Comparison of ENCODE assay signal across 17 cellular contexts in genomic region chr2:154836622-154837021, GRCh38.
DNase-seq lines count a peak whose midpoint lies in the region; ATAC-seq and TF ChIP-seq lines count a peak whose summit lies in the region.
"Had no signal": no experiment of that assay in that cellular context is flagged by ENCODE, and none has a peak within 500 bp of the region (broad histone marks: within the 10 kb centered on the region; RNA-seq: fewer than 3 reads in every experiment).

No MANE protein-coding gene starts in this region.

- ATAC-seq in omental fat pad (ENCODE audit: low FRiP score) = no peak
- ATAC-seq in activated CD8-positive, alpha-beta memory T cell treated with anti-CD3 and anti-CD28 coated beads, Interleukin-2, amount 10 ng/mL, durations not matched to agents 7 days and 5 days = no peak
- ATAC-seq: CD8-positive, alpha-beta T cell had no signal

- peaks cover 5% of the 10 kb centered on the region for H3K9me3 Mint-ChIP-seq in activated CD8-positive, alpha-beta memory T cell treated with anti-CD3 and anti-CD28 coated beads, Interleukin-2, amount 10 ng/mL, durations not matched to agents 7 days and 5 days (ENCODE audit: low read depth)

- H3K9me3 ChIP-seq in endocrine pancreas (ENCODE audit: control insufficient read depth, low read length) = no peaks in the 10 kb centered on the region
- H3K9me3 ChIP-seq: BE2C, MG63 had no signal

- H3K27me3 ChIP-seq in endocrine pancreas (ENCODE audit: control insufficient read depth, insufficient read depth, low read length) = no peaks in the 10 kb centered on the region
- H3K27me3 ChIP-seq: BE2C, MG63 had no signal

- peak overlapping the region; percentile 52 for H3K4me3 ChIP-seq in endocrine pancreas (ENCODE audit: control insufficient read depth, insufficient read depth, low read length)
- H3K4me3 ChIP-seq: MG63 had no signal

- H3K27ac Mint-ChIP-seq in activated CD8-positive, alpha-beta memory T cell treated with anti-CD3 and anti-CD28 coated beads, Interleukin-2, amount 10 ng/mL, durations not matched to agents 7 days and 5 days = no peak overlapping the region
- H3K27ac Mint-ChIP-seq: CD8-positive, alpha-beta T cell; HFFc6 had no signal

- peaks cover 10% of the 10 kb centered on the region for H3K4me1 ChIP-seq in endocrine pancreas (ENCODE audit: control insufficient read depth, insufficient read depth, low read length)
- H3K4me1 ChIP-seq: BE2C had no signal

- peak; percentile 24 for DNase-seq in NCI-H1092 (lab: John Stamatoyannopoulos, UW)
- DNase-seq in NCI-H345 (lab: John Stamatoyannopoulos, UW) = peak; percentile 50
- no peak for DNase-seq in omental fat pad (ENCODE audit: low spot score)
- no peak for DNase-seq in activated CD8-positive, alpha-beta memory T cell treated with anti-CD3 and anti-CD28 coated beads, Interleukin-2, amount 10 ng/mL, durations not matched to agents 7 days and 5 days
- DNase-seq in GM10266 (ENCODE audit: extremely low spot score) = no peak
- no peak for DNase-seq in cortex of kidney (lab: John Stamatoyannopoulos, UW)
- DNase-seq: BE2C; CD8-positive, alpha-beta T cell; EL; HFFc6; MG63; NCI-H1105 treated with DMSO at 0.1 percent for 48 hours; NCI-H2107; NCI-H226; SIG-M5 had no signal

- no peak for TF ChIP-seq CTCF in omental fat pad (IDR thresholded peaks at IDR 0.05)
- no peak for TF ChIP-seq CTCF in GM10266 (IDR thresholded peaks at IDR 0.05; ENCODE audit: control insufficient read depth, insufficient read depth, low read depth, missing control alignments)

- H3K4me1 Mint-ChIP-seq in activated CD8-positive, alpha-beta memory T cell treated with anti-CD3 and anti-CD28 coated beads, Interleukin-2, amount 10 ng/mL, durations not matched to agents 7 days and 5 days = no peaks in the 10 kb centered on the region

- H3K27me3 Mint-ChIP-seq in activated CD8-positive, alpha-beta memory T cell treated with anti-CD3 and anti-CD28 coated beads, Interleukin-2, amount 10 ng/mL, durations not matched to agents 7 days and 5 days = no peaks in the 10 kb centered on the region

- H3K4me3 Mint-ChIP-seq in activated CD8-positive, alpha-beta memory T cell treated with anti-CD3 and anti-CD28 coated beads, Interleukin-2, amount 10 ng/mL, durations not matched to agents 7 days and 5 days = no peak overlapping the region
- H3K4me3 Mint-ChIP-seq: CD8-positive, alpha-beta T cell; HFFc6 had no signal

- CTCF ChIA-PET in activated CD8-positive, alpha-beta memory T cell treated with anti-CD3 and anti-CD28 coated beads, Interleukin-2, amount 10 ng/mL, durations not matched to agents 7 days and 5 days (lab: Charles Lee) = no interaction called here

- H3K9ac ChIP-seq in endocrine pancreas (ENCODE audit: control insufficient read depth, insufficient read depth, low read length) = no peak overlapping the region
- H3K9ac ChIP-seq: KMS-11 had no signal

- no peaks in the 10 kb centered on the region for H3K36me3 Mint-ChIP-seq in activated CD8-positive, alpha-beta memory T cell treated with anti-CD3 and anti-CD28 coated beads, Interleukin-2, amount 10 ng/mL, durations not matched to agents 7 days and 5 days
- H3K36me3 Mint-ChIP-seq: CD8-positive, alpha-beta T cell had no signal

- H3K36me3 ChIP-seq in endocrine pancreas (ENCODE audit: control insufficient read depth, insufficient read depth, low read length) = no peaks in the 10 kb centered on the region
- H3K36me3 ChIP-seq: BE2C, MG63 had no signal

Comparison
In these comparisons a context has a peak if more than half of its experiments do, and no peak if none do; other contexts are left out.
1. DNase-seq: peak in NCI-H1092 (single experiment) and NCI-H345 (single experiment); none in omental fat pad (single experiment), activated CD8-positive, alpha-beta memory T cell treated with anti-CD3 and anti-CD28 coated beads, Interleukin-2, amount 10 ng/mL, durations not matched to agents 7 days and 5 days (single experiment), GM10266 (single experiment) and cortex of kidney (single experiment).